Comparison of ENCODE assay signal across 15 cellular contexts in the genomic region with DNA sequence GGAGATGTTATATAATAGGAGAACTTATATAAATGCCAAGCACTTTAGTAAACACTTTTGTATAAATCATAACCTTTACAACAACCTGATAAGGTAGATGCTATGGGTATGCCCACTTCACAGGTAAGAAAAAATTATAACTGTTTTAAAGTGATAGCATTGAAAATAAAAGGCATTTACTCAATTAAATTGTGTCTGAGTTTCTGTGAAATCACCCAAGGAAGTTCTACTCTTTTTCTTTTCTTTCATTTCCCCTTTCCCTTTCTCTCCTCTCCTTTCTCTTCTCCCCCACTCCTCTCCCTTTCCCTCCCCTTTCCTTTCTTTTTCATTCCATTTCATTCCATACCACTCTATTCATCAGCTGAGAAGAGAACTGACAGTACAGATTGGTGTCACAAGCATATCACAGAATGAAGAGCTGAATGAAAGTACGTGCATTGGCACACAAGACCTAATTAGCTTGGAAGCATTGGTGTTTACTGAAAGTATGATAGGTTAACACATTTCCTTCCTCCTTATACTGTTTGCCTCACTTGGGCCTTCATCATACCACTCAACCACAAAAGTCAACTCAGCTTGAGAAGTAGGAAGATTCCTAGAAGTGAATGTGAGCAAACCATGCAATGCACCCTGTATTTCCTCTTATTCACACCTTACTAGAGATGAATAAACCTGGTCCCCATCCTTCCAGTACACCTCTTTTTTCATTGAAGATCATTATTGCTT.
DNase-seq lines count a peak whose midpoint lies in the region; ATAC-seq, FAIRE-seq and TF ChIP-seq lines count a peak whose summit lies in the region.
"Had no signal": no experiment of that assay in that cellular context is flagged by ENCODE, and none has a peak within 500 bp of the region (broad histone marks: within the 10 kb centered on the region; RNA-seq: fewer than 3 reads in every experiment).

No MANE protein-coding gene starts in this region.

- no peak overlapping the region for H2BK15ac ChIP-seq in H1 (ENCODE audit: low read length)

- in situ Hi-C loops in HepG2 (cut with HindIII; ENCODE audit: extremely low pct_ligation_motif_present, low pct_unique_long_range_greater_than_20kb): no loop called here

- no peaks in the 10 kb centered on the region for H3K36me3 ChIP-seq in HepG2 (replicated peaks in 1 of 2; ENCODE audit: control insufficient read depth in 1 of 2, insufficient read depth in 2 of 2, low read length in 2 of 2)
- H3K36me3 ChIP-seq in right lobe of liver: no peaks in the 10 kb centered on the region
- H3K36me3 ChIP-seq in H1 (ENCODE audit: control insufficient read depth in 2 of 4, insufficient read depth in 4 of 4, low read length in 3 of 4): no peaks in the 10 kb centered on the region
- no peaks in the 10 kb centered on the region for H3K36me3 ChIP-seq in gastroesophageal sphincter
- no peaks in the 10 kb centered on the region for H3K36me3 ChIP-seq in Peyer's patch
- H3K36me3 ChIP-seq: right atrium auricular region, transverse colon had no signal

- H3K4me1 ChIP-seq in HepG2 (ENCODE audit: insufficient read depth, low read length) (0 out of 2 replicates have a peak, but pooled peaks cover 5% of the 10 kb centered on the region), right lobe of liver (no peaks in the 10 kb centered on the region), H1 (replicated peaks in 1 of 4; ENCODE audit: control insufficient read depth in 3 of 4, insufficient read depth in 4 of 4, low read length in 3 of 4) (no peaks in the 10 kb centered on the region), gastroesophageal sphincter (no peaks in the 10 kb centered on the region), Peyer's patch (no peaks in the 10 kb centered on the region)
- H3K4me1 ChIP-seq: right atrium auricular region, transverse colon had no signal

- TF ChIP-seq CTCF in HepG2 (CRISPR knock-in tag; IDR thresholded peaks at IDR 0.05) (no peak), right lobe of liver (IDR thresholded peaks at IDR 0.05) (no peak), H1 (IDR thresholded peaks at IDR 0.05; ENCODE audit: control extremely low read depth in 1 of 3, insufficient read depth in 1 of 3, low read depth in 1 of 3, low read length in 3 of 3) (no peak), gastroesophageal sphincter (IDR thresholded peaks at IDR 0.05) (no peak), Peyer's patch (IDR thresholded peaks at IDR 0.05) (no peak)

- no peak overlapping the region for H3K14ac ChIP-seq in H1 (ENCODE audit: insufficient read length)

- H3K9ac ChIP-seq in HepG2 (ENCODE audit: insufficient read depth, low read depth, low read length) (no peak overlapping the region), H1 (replicated peaks in 1 of 4; ENCODE audit: extremely low read depth in 1 of 4, low read depth in 3 of 4, low read length in 3 of 4) (no peak overlapping the region)

- H3K56ac ChIP-seq in H1 (replicated peaks; ENCODE audit: insufficient read length, low read depth, low read length): no peak overlapping the region

- BruUV-seq in HepG2 (replicated peaks; lab: Mats Ljungman, UMichigan): no TSS peak

- ATAC-seq in HepG2 (no peak), right lobe of liver (no peak), GM21786 (IDR thresholded peaks at IDR 0.05; ENCODE audit: unreplicated experiment) (no peak), gastroesophageal sphincter (no peak), GM19452 (IDR thresholded peaks at IDR 0.05; ENCODE audit: unreplicated experiment) (no peak)

- no peaks in the 10 kb centered on the region for H3K79me1 ChIP-seq in H1 (ENCODE audit: low read depth, low read length)

- H3K79me2 ChIP-seq in HepG2 (ENCODE audit: insufficient read depth, low read length) (no peaks in the 10 kb centered on the region), H1 (ENCODE audit: control insufficient read depth in 1 of 2, insufficient read depth in 2 of 2, low read length in 2 of 2) (no peaks in the 10 kb centered on the region)

- no peak overlapping the region for H4K8ac ChIP-seq in H1 (ENCODE audit: extremely low read depth, insufficient read depth, low read length)

- TF ChIP-seq POLR2A in HepG2 (IDR thresholded peaks at IDR 0.05; ENCODE audit: insufficient read depth in 1 of 2, low read depth in 2 of 2, low read length in 2 of 2): no peak
- TF ChIP-seq POLR2A in right lobe of liver (IDR thresholded peaks at IDR 0.05): no peak
- no peak for TF ChIP-seq POLR2A in H1 (IDR thresholded peaks at IDR 0.05; ENCODE audit: control extremely low read depth in 1 of 2, low read depth in 2 of 2, low read length in 2 of 2)
- no peak for TF ChIP-seq POLR2A in gastroesophageal sphincter (IDR thresholded peaks at IDR 0.05)
- TF ChIP-seq POLR2A in Peyer's patch (IDR thresholded peaks at IDR 0.05): no peak

- no peak overlapping the region for H2BK120ac ChIP-seq in H1 (replicated peaks; ENCODE audit: low read depth, low read length)

- H3K4me3 ChIP-seq in HepG2 (replicated peaks in 1 of 3; ENCODE audit: insufficient read depth in 1 of 3, low read depth in 2 of 3, low read length in 3 of 3) (no peak overlapping the region), right lobe of liver (no peak overlapping the region), H1 (ENCODE audit: extremely low read depth in 1 of 4, insufficient read depth in 2 of 4, low read depth in 3 of 4, low read length in 4 of 4) (no peak overlapping the region), gastroesophageal sphincter (no peak overlapping the region), Peyer's patch (no peak overlapping the region)
- H3K4me3 ChIP-seq: right atrium auricular region, transverse colon had no signal

- H4K5ac ChIP-seq in H1 (ENCODE audit: insufficient read length, low read depth, low read length): no peak overlapping the region

- H3K4ac ChIP-seq in H1 (replicated peaks; ENCODE audit: insufficient read length, low read depth, low read length): no peak overlapping the region

- H3K4me2 ChIP-seq in HepG2 (ENCODE audit: low read depth, low read length) (no peak overlapping the region), H1 (ENCODE audit: insufficient read depth in 1 of 2, low read depth in 2 of 2, low read length in 2 of 2) (no peak overlapping the region)

- no peak overlapping the region for H3K23ac ChIP-seq in H1 (ENCODE audit: insufficient read length)

- H3K27ac ChIP-seq in HepG2 (ENCODE audit: extremely low read length, insufficient read depth, low read length): no peak overlapping the region
- H3K27ac ChIP-seq in right lobe of liver: no peak overlapping the region
- no peak overlapping the region for H3K27ac ChIP-seq in H1 (ENCODE audit: low read depth, low read length)
- H3K27ac ChIP-seq in gastroesophageal sphincter: no peak overlapping the region
- H3K27ac ChIP-seq in Peyer's patch: no peak overlapping the region
- H3K27ac ChIP-seq: right atrium auricular region, transverse colon had no signal

- H3K18ac ChIP-seq in H1 (ENCODE audit: extremely low read depth, low read length): no peak overlapping the region

- no peak for TF ChIP-seq RAD21 in HepG2 (CRISPR knock-in tag; IDR thresholded peaks at IDR 0.05)
- no peak for TF ChIP-seq RAD21 in H1 (IDR thresholded peaks at IDR 0.05 in 1 of 2, conservative IDR thresholded peaks at IDR 0.05 in 1 of 2; ENCODE audit: low read depth in 2 of 2, low read length in 2 of 2)

- H3K23me2 ChIP-seq in H1 (ENCODE audit: low read depth, low read length): no peaks in the 10 kb centered on the region

- no peak overlapping the region for H2BK12ac ChIP-seq in H1 (ENCODE audit: low read depth, low read length)

- no peak overlapping the region for H4K91ac ChIP-seq in H1 (replicated peaks; ENCODE audit: insufficient read length, low read length)

- WGBS in HepG2 (ENCODE audit: low lambda C conversion rate): 97% methylated on average over 1 of the region's 1 CpG
- WGBS in right lobe of liver (ENCODE audit: insufficient coverage, low coverage, low lambda C conversion rate, missing lambda C conversion rate): 75% methylated on average over 1 of the region's 1 CpG
- 100% methylated on average over 1 of the region's 1 CpG; no CpG with 5 or more reads in 1 of the 2 experiments for WGBS in H1 (ENCODE audit: extremely low coverage in 1 of 2, insufficient coverage in 1 of 2, insufficient read length in 1 of 2, insufficient replicate concordance in 2 of 2, low coverage in 1 of 2, low lambda C conversion rate in 2 of 2, missing lambda C conversion rate in 1 of 2), 2 experiments
- WGBS in gastroesophageal sphincter (ENCODE audit: low coverage in 1 of 2), 2 donors: 89% methylated on average over 1 of the region's 1 CpG; no CpG with 5 or more reads in 1 of the 2 donors

- TF ChIP-seq EP300 in HepG2 (IDR thresholded peaks at IDR 0.05; ENCODE audit: low read depth in 2 of 2, low read length in 2 of 2) (no peak), HepG2 (CRISPR knock-in tag; IDR thresholded peaks at IDR 0.05; ENCODE audit: borderline replicate concordance) (no peak), H1 (IDR thresholded peaks at IDR 0.05; ENCODE audit: borderline replicate concordance in 1 of 2, low read depth in 2 of 2, low read length in 2 of 2) (no peak), gastroesophageal sphincter (IDR thresholded peaks at IDR 0.05) (no peak)

- H2BK20ac ChIP-seq in H1 (ENCODE audit: low read length): no peak overlapping the region

- DNase-seq in HepG2 (ENCODE audit: low spot score) (no peak), right lobe of liver (no peak), SKM-1 (lab: John Stamatoyannopoulos, UW; ENCODE audit: unreplicated experiment) (peak; percentile 69), H1 (ENCODE audit: low read depth in 1 of 2, low spot score in 2 of 2) (no peak), Peyer's patch (no peak)
- DNase-seq: NCI-H1092; SHP77 treated with DMSO at 0.1 percent for 48 hours; stimulated activated CD4-positive, alpha-beta T cell treated with anti-CD3 and anti-CD28 coated beads, Interleukin-2, amount 100 ng/mL, for 24 hours; transverse colon had no signal

- no peak overlapping the region for H2BK5ac ChIP-seq in H1 (ENCODE audit: low read depth, low read length)

- H3K9me3 ChIP-seq in HepG2 (ENCODE audit: low read length): peaks cover 12% of the 10 kb centered on the region; the same call in 1 of the 2 replicates
- no peaks in the 10 kb centered on the region for H3K9me3 ChIP-seq in right lobe of liver
- no peaks in the 10 kb centered on the region for H3K9me3 ChIP-seq in H1 (ENCODE audit: insufficient read depth in 2 of 2, low read depth in 1 of 2, low read length in 1 of 2)
- H3K9me3 ChIP-seq in gastroesophageal sphincter: peaks cover 0 to 4% (median 0%) of the 10 kb centered on the region in 3 donors
- H3K9me3 ChIP-seq in Peyer's patch: no peaks in the 10 kb centered on the region

- H2AFZ ChIP-seq in HepG2 (ENCODE audit: low read length): no peak overlapping the region
- 0 out of 2 replicates have a peak overlapping the region, but pooled peaks have one; percentile 49 for H2AFZ ChIP-seq in H1 (ENCODE audit: low read length)

- intact Hi-C loops in HepG2 (cut with micrococcal nuclease; ENCODE audit: unreplicated experiment): no loop called here
- intact Hi-C loops in right lobe of liver (cut with DNase I): no loop called here

- FAIRE-seq in HepG2 (lab: Jason Lieb, UNC) (no peak), H1 (lab: Jason Lieb, UNC) (no peak)
- FAIRE-seq: colon, TTC549 had no signal

- CTCF ChIA-PET in HepG2 (lab: Yijun Ruan, JAX; ENCODE audit: low intra/inter-chr PET ratio, low total read pairs): no interaction called here
- CTCF ChIA-PET in H1 (lab: Charles Lee; ENCODE audit: partially characterized antibody): interaction anchor here (1.5 to 2.1 kb wide), 2 partner anchors 9 to 17 kb away, joined by 4 to 17 read pairs; no protein-coding TSS in a partner anchor

- H2AK5ac ChIP-seq in H1 (ENCODE audit: low read depth, low read length): no peak overlapping the region

- H3K27me3 ChIP-seq in HepG2 (ENCODE audit: control insufficient read depth in 1 of 2, insufficient read depth in 2 of 2, low read length in 2 of 2): no peaks in the 10 kb centered on the region
- no peaks in the 10 kb centered on the region for H3K27me3 ChIP-seq in right lobe of liver
- H3K27me3 ChIP-seq in H1 (replicated peaks in 1 of 4; ENCODE audit: control insufficient read depth in 3 of 4, extremely low read depth in 1 of 4, insufficient read depth in 3 of 4, low read length in 3 of 4): no peaks in the 10 kb centered on the region
- no peaks in the 10 kb centered on the region for H3K27me3 ChIP-seq in gastroesophageal sphincter
- no peaks in the 10 kb centered on the region for H3K27me3 ChIP-seq in Peyer's patch
- H3K27me3 ChIP-seq: right atrium auricular region, transverse colon had no signal

- POLR2A ChIA-PET in HepG2 (lab: Yijun Ruan, JAX) (interaction anchor here (1.1 kb wide), 1 partner anchor 10 kb away, joined by 6 read pairs; no protein-coding TSS in a partner anchor), H1 (lab: Charles Lee; ENCODE audit: partially characterized antibody) (no interaction called here)

- H4K20me1 ChIP-seq in HepG2 (ENCODE audit: insufficient read depth, low read length): no peaks in the 10 kb centered on the region
- H4K20me1 ChIP-seq in H1 (replicated peaks in 1 of 2; ENCODE audit: control insufficient read depth in 1 of 2, insufficient read depth in 2 of 2, low read length in 2 of 2): no peaks in the 10 kb centered on the region
